ENCODE assay signal across 15 cellular contexts in the genomic region with DNA sequence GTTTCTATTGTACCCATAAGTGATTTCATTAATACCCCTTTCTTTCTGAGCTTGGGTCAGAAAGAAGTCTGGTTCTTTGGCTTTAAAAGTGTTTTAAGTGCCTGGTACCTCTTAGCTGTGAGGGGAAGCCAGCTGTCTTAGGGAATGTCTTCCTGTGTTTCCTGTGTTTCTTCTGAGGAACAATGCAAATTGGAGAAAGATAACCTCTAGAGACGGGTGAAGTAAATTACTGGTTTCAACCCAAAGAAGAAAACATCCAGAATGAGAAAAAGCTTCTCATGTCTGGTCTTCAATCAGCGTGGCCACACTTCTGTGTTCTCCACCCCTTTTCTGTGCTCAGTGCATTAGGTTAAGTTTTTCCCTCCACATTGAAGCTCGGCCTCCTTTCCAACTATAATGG. TPM values are rescaled to one million over a fixed set of nuclear protein-coding genes. Genes with fewer than 3 reads are reported as not detected.
DNase-seq lines count a peak whose midpoint lies in the region; ATAC-seq and TF ChIP-seq lines count a peak whose summit lies in the region.
"Had no signal": no experiment of that assay in that cellular context is flagged by ENCODE, and none has a peak within 500 bp of the region (broad histone marks: within the 10 kb centered on the region; RNA-seq: fewer than 3 reads in every experiment).

No MANE protein-coding gene starts in this region.

- H3K9me3 ChIP-seq in heart left ventricle (peaks cover 0 to 6% (median 0%) of the 10 kb centered on the region in 12 donors), subcutaneous abdominal adipose tissue (ENCODE audit: control insufficient read depth in 5 of 5, low read length in 5 of 5) (no peaks in the 10 kb centered on the region), WERI-Rb-1 (ENCODE audit: severe bottlenecking) (no peaks in the 10 kb centered on the region)

- whole genome bisulfite sequencing in heart left ventricle, 4 donors, result 50 to 60% (median 54%) methylated on average over 3 of the region's 3 CpGs

- no peak overlapping the region for H3K9ac ChIP-seq in subcutaneous abdominal adipose tissue (ENCODE audit: low read length in 5 of 5)
- H3K9ac ChIP-seq: GM23248 had no signal

- ATAC-seq in heart left ventricle (peak in 3 of 4 donors; percentile 36 to 61 (median 59)), HG02678 (IDR thresholded peaks at IDR 0.05; ENCODE audit: unreplicated experiment) (no peak)
- ATAC-seq: CD8-positive, alpha-beta T cell had no signal

- H3K27me3 ChIP-seq in heart left ventricle, result no peaks in the 10 kb centered on the region
- no peaks in the 10 kb centered on the region for H3K27me3 ChIP-seq in subcutaneous abdominal adipose tissue (ENCODE audit: control insufficient read depth in 5 of 5, insufficient read depth in 4 of 5, low read length in 5 of 5)
- no peaks in the 10 kb centered on the region for H3K27me3 ChIP-seq in WERI-Rb-1 (ENCODE audit: insufficient read depth, low read depth, severe bottlenecking)

- H3K27ac ChIP-seq in heart left ventricle (peak overlapping the region in 9 of 12 donors; percentile 8 to 67 (median 38)), subcutaneous abdominal adipose tissue (ENCODE audit: low read depth, low read length) (peak overlapping the region; percentile 37), WERI-Rb-1 (no peak overlapping the region)
- H3K27ac ChIP-seq: 22Rv1, GM23248 had no signal

- no peak for DNase-seq in heart left ventricle
- DNase-seq in cardiac septum (ENCODE audit: low spot score), result no peak
- peak; percentile 63 for DNase-seq in NCI-H2227 (lab: John Stamatoyannopoulos, UW; ENCODE audit: unreplicated experiment)
- peak; percentile 48 for DNase-seq in fibroblast of pulmonary artery (ENCODE audit: low read depth)
- DNase-seq in WERI-Rb-1, result no peak
- DNase-seq: CD8-positive, alpha-beta T cell; COR-L47; DMS153; DMS79 treated with DMSO at 0.1 percent for 48 hours; EL; GM23248 had no signal

- no peak for TF ChIP-seq CTCF in heart left ventricle (IDR thresholded peaks at IDR 0.05)
- TF ChIP-seq CTCF in fibroblast of pulmonary artery (IDR thresholded peaks at IDR 0.05; ENCODE audit: low read length, missing control alignments), result no peak
- no peak for TF ChIP-seq CTCF in WERI-Rb-1 (IDR thresholded peaks at IDR 0.05; ENCODE audit: low read depth, low read length)

- intact Hi-C loops in heart left ventricle (cut with DNase I) (no loop called here), cardiac septum (cut with DNase I) (no loop called here)

- H3K4me1 ChIP-seq in heart left ventricle, result peaks cover 0 to 18% (median 4%) of the 10 kb centered on the region in 12 donors
- peaks cover 0 to 10% (median 0%) of the 10 kb centered on the region in 5 donors for H3K4me1 ChIP-seq in subcutaneous abdominal adipose tissue (ENCODE audit: control insufficient read depth in 5 of 5, insufficient read depth in 5 of 5, low read length in 5 of 5)

- H3K4me3 ChIP-seq in heart left ventricle (no peak overlapping the region), fibroblast of pulmonary artery (replicated peaks; ENCODE audit: low read depth, low read length) (no peak overlapping the region), subcutaneous abdominal adipose tissue (ENCODE audit: low read depth in 1 of 5, low read length in 5 of 5) (no peak overlapping the region), WERI-Rb-1 (ENCODE audit: low read depth, low read length) (no peak overlapping the region)
- H3K4me3 ChIP-seq: GM23248 had no signal

- H3K36me3 ChIP-seq in heart left ventricle (no peaks in the 10 kb centered on the region), subcutaneous abdominal adipose tissue (ENCODE audit: control insufficient read depth in 5 of 5, insufficient read depth in 5 of 5, low read length in 5 of 5) (no peaks in the 10 kb centered on the region), WERI-Rb-1 (no peaks in the 10 kb centered on the region)

- no peak for TF ChIP-seq POLR2A in heart left ventricle (IDR thresholded peaks at IDR 0.05)

RNA-seq across cellular contexts. Expression of gene CHN1, which starts 10.2 kb away (rescaled TPM):
- total RNA-seq in heart left ventricle (10 to 100 TPM in 8 of 9 donors, 1 to 10 TPM in 1; 8.6 to 24.3 (median 19.3) TPM), cardiac septum (23.8 TPM)
- 10 to 100 TPM in 1 of 2 donors, 1 to 10 TPM in 1; 6.9 to 10.2 TPM for polyA plus RNA-seq in heart left ventricle
- polyA plus RNA-seq: CD14-positive monocyte had no signal

Comparison
In these comparisons a context has a peak if more than half of its experiments do, and no peak if none do; other contexts are left out.
1. DNase-seq: peak in NCI-H2227 (single experiment) and fibroblast of pulmonary artery (single experiment); none in heart left ventricle (0 of 5), cardiac septum (single experiment) and WERI-Rb-1 (single experiment).